Comparison of ENCODE assay signal across 12 cellular contexts in genomic region chr17:19409509-19409908, GRCh38. TPM values are rescaled to one million over a fixed set of nuclear protein-coding genes. Genes with fewer than 3 reads are reported as not detected.
A peak's percentile ranks its signal among the peaks of the same experiment; 100 is the strongest.
DNase-seq lines count a peak whose midpoint lies in the region; ATAC-seq lines count a peak whose summit lies in the region.
"Had no signal": no experiment of that assay in that cellular context is flagged by ENCODE, and none has a peak within 500 bp of the region (broad histone marks: within the 10 kb centered on the region; RNA-seq: fewer than 3 reads in every experiment).

No MANE protein-coding gene starts in this region.

- no peak overlapping the region for H3K4me3 Mint-ChIP-seq in activated naive CD4-positive, alpha-beta T cell treated with anti-CD3 and anti-CD28 coated beads for 36 hours
- no peak overlapping the region for H3K4me3 Mint-ChIP-seq in T-helper 2 cell treated with Interferon-gamma antibody and Interleukin-4, amounts not matched to agents 5 μg/mL and 100 μg/mL, for 36 hours
- H3K4me3 Mint-ChIP-seq: naive B cell had no signal

- intact Hi-C loops in activated naive CD4-positive, alpha-beta T cell treated with anti-CD3 and anti-CD28 coated beads for 36 hours (cut with micrococcal nuclease) = no loop called here

- CTCF ChIA-PET in activated naive CD4-positive, alpha-beta T cell treated with anti-CD3 and anti-CD28 coated beads for 36 hours (lab: Charles Lee) = no interaction called here

- H3K36me3 Mint-ChIP-seq in activated naive CD4-positive, alpha-beta T cell treated with anti-CD3 and anti-CD28 coated beads for 36 hours (ENCODE audit: low read depth) = no peaks in the 10 kb centered on the region
- H3K36me3 Mint-ChIP-seq in T-helper 2 cell treated with Interferon-gamma antibody and Interleukin-4, amounts not matched to agents 5 μg/mL and 100 μg/mL, for 36 hours (ENCODE audit: low read depth) = no peaks in the 10 kb centered on the region
- H3K36me3 Mint-ChIP-seq: naive B cell had no signal

- no peak overlapping the region for H3K27ac ChIP-seq in epithelial cell of prostate
- H3K27ac ChIP-seq: stomach had no signal

- H3K27ac Mint-ChIP-seq in activated naive CD4-positive, alpha-beta T cell treated with anti-CD3 and anti-CD28 coated beads for 36 hours = no peak overlapping the region
- no peak overlapping the region for H3K27ac Mint-ChIP-seq in T-helper 2 cell treated with Interferon-gamma antibody and Interleukin-4, amounts not matched to agents 5 μg/mL and 100 μg/mL, for 36 hours

- no peaks in the 10 kb centered on the region for H3K27me3 Mint-ChIP-seq in activated naive CD4-positive, alpha-beta T cell treated with anti-CD3 and anti-CD28 coated beads for 36 hours (ENCODE audit: low read depth)
- H3K27me3 Mint-ChIP-seq in T-helper 2 cell treated with Interferon-gamma antibody and Interleukin-4, amounts not matched to agents 5 μg/mL and 100 μg/mL, for 36 hours (ENCODE audit: low read depth) = no peaks in the 10 kb centered on the region

- no peak for ATAC-seq in HG03565 (IDR thresholded peaks at IDR 0.05; ENCODE audit: unreplicated experiment)

- H3K4me1 Mint-ChIP-seq in activated naive CD4-positive, alpha-beta T cell treated with anti-CD3 and anti-CD28 coated beads for 36 hours (ENCODE audit: low read depth) = no peaks in the 10 kb centered on the region
- H3K4me1 Mint-ChIP-seq in T-helper 2 cell treated with Interferon-gamma antibody and Interleukin-4, amounts not matched to agents 5 μg/mL and 100 μg/mL, for 36 hours (ENCODE audit: low read depth) = no peaks in the 10 kb centered on the region

- H3K9me3 Mint-ChIP-seq in activated naive CD4-positive, alpha-beta T cell treated with anti-CD3 and anti-CD28 coated beads for 36 hours = no peaks in the 10 kb centered on the region
- no peaks in the 10 kb centered on the region for H3K9me3 Mint-ChIP-seq in T-helper 2 cell treated with Interferon-gamma antibody and Interleukin-4, amounts not matched to agents 5 μg/mL and 100 μg/mL, for 36 hours
- H3K9me3 Mint-ChIP-seq: naive B cell had no signal

- peak; percentile 16 for DNase-seq in activated naive CD4-positive, alpha-beta T cell treated with anti-CD3 and anti-CD28 coated beads for 36 hours
- no peak for DNase-seq in activated naive CD4-positive, alpha-beta T cell (lab: John Stamatoyannopoulos, UW)
- DNase-seq in RPMI7951 (ENCODE audit: low read depth) (peak; percentile 80), epithelial cell of prostate (ENCODE audit: low read depth, low spot score) (peak; percentile 60), renal cortical epithelial cell (ENCODE audit: low read depth) (peak; percentile 61), NOMO-1 treated with dmso at 0.1 percent for 144 hours (lab: John Stamatoyannopoulos, UW; ENCODE audit: unreplicated experiment) (no peak)
- no peak for DNase-seq in T-helper 2 cell treated with Interferon-gamma antibody and Interleukin-4, amounts not matched to agents 5 μg/mL and 100 μg/mL, for 36 hours (ENCODE audit: low spot score)
- DNase-seq: KBM-7, naive B cell, stomach, WERI-Rb-1 had no signal

RNA-seq across cellular contexts. Expression of gene RNF112, which starts 1.5 kb away (rescaled TPM):
- under 1 TPM; 0.31 to 0.32 TPM for total RNA-seq in activated naive CD4-positive, alpha-beta T cell treated with anti-CD3 and anti-CD28 coated beads for 36 hours
- 0.24 and 0.29 TPM in 2 replicates for total RNA-seq in RPMI7951 (2014; rRNA removed; shearing (Covaris generic))
- not detected in 2 replicates for total RNA-seq in renal cortical epithelial cell

RNA-seq across cellular contexts. Expression of gene MFAP4, which starts 22.5 kb away (rescaled TPM):
- not detected for total RNA-seq in activated naive CD4-positive, alpha-beta T cell treated with anti-CD3 and anti-CD28 coated beads for 36 hours
- 4.7 and 5.2 TPM in 2 replicates for total RNA-seq in RPMI7951 (2014; rRNA removed; shearing (Covaris generic))
- 0.15 TPM in 1 of 2 replicates, not detected in the other for total RNA-seq in renal cortical epithelial cell

RNA-seq across cellular contexts. Expression of gene MAPK7, which starts 31.2 kb away (rescaled TPM):
- total RNA-seq in activated naive CD4-positive, alpha-beta T cell treated with anti-CD3 and anti-CD28 coated beads for 36 hours = 10 to 100 TPM in 1 of 2 experiments, 1 to 10 TPM in 1; 8.7 to 10.7 TPM
- total RNA-seq in RPMI7951 (2014; rRNA removed; shearing (Covaris generic)) = 4.1 and 6.7 TPM in 2 replicates
- total RNA-seq in renal cortical epithelial cell = 9.0 and 30.2 TPM in 2 replicates

RNA-seq across cellular contexts. Expression of gene B9D1, which starts 47.0 kb away (rescaled TPM):
- total RNA-seq in activated naive CD4-positive, alpha-beta T cell treated with anti-CD3 and anti-CD28 coated beads for 36 hours = 1 to 10 TPM; 8.7 TPM
- 16.2 and 20.3 TPM in 2 replicates for total RNA-seq in RPMI7951 (2014; rRNA removed; shearing (Covaris generic))
- 25.9 and 40.8 TPM in 2 replicates for total RNA-seq in renal cortical epithelial cell

Comparison
In these comparisons a context has a peak if more than half of its experiments do, and no peak if none do; other contexts are left out.
1. DNase-seq: peak in activated naive CD4-positive, alpha-beta T cell treated with anti-CD3 and anti-CD28 coated beads for 36 hours (single experiment), RPMI7951 (single experiment), epithelial cell of prostate (single experiment) and renal cortical epithelial cell (single experiment); none in activated naive CD4-positive, alpha-beta T cell (0 of 4), NOMO-1 treated with dmso at 0.1 percent for 144 hours (single experiment) and T-helper 2 cell treated with Interferon-gamma antibody and Interleukin-4, amounts not matched to agents 5 μg/mL and 100 μg/mL, for 36 hours (single experiment).